29 cellular contexts compared by ENCODE assay signal in genomic region chr13:62377838-62378237, GRCh38.
DNase-seq lines count a peak whose midpoint lies in the region; ATAC-seq and TF ChIP-seq lines count a peak whose summit lies in the region.
"Had no signal": no experiment of that assay in that cellular context is flagged by ENCODE, and none has a peak within 500 bp of the region (broad histone marks: within the 10 kb centered on the region; RNA-seq: fewer than 3 reads in every experiment).

No MANE protein-coding gene starts in this region.

- no peak for TF ChIP-seq CTCF in neural cell (IDR thresholded peaks at IDR 0.05; ENCODE audit: poor library complexity, severe bottlenecking)

- no peak overlapping the region for H3K9ac ChIP-seq in Karpas-422 (ENCODE audit: low read length)
- no peak overlapping the region for H3K9ac ChIP-seq in neural cell (ENCODE audit: low read length)
- H3K9ac ChIP-seq: BLaER1; BLaER1 treated with 17β-estradiol and CSF1 and Interleukin-3, amounts not matched to agents 10 nM and 100 nM had no signal

- H3K27me3 ChIP-seq in Karpas-422 (ENCODE audit: low read length), result no peaks in the 10 kb centered on the region
- no peaks in the 10 kb centered on the region for H3K27me3 ChIP-seq in neural cell (ENCODE audit: insufficient read depth, low read depth, low read length)
- H3K27me3 ChIP-seq: BE2C; BLaER1; BLaER1 treated with 17β-estradiol and CSF1 and Interleukin-3, amounts not matched to agents 10 nM and 100 nM had no signal

- H3K4me3 ChIP-seq in Karpas-422 (ENCODE audit: low read length) (no peak overlapping the region), neural cell (ENCODE audit: low read length) (no peak overlapping the region)
- H3K4me3 ChIP-seq: A549; BLaER1; BLaER1 treated with 17β-estradiol and CSF1 and Interleukin-3, amounts not matched to agents 10 nM and 100 nM had no signal

- peak; percentile 89 for TF ChIP-seq EP300 in neural cell (conservative IDR thresholded peaks at IDR 0.05; ENCODE audit: poor library complexity, severe bottlenecking)

- DNase-seq in Karpas-422 (no peak), activated gamma-delta T cell (lab: John Stamatoyannopoulos, UW) (no peak)
- DNase-seq: 8988T; ACHN; AML-193; BE2C; C1 segment of cervical spinal cord; Caco-2; Calu3; CD4-positive, alpha-beta memory T cell; CD4-positive, alpha-beta T cell; CD4-positive, CD25-positive, alpha-beta regulatory T cell; CD8-positive, alpha-beta memory T cell; CD8-positive, alpha-beta T cell; COR-L47; DMS 273 treated with DMSO at 0.1 percent for 48 hours; DMS153; DMS53; DMS79; DMS79 treated with DMSO at 0.1 percent for 48 hours; DND-41; EL had no signal

- no peaks in the 10 kb centered on the region for H3K79me2 ChIP-seq in Karpas-422 (ENCODE audit: low read length)
- H3K79me2 ChIP-seq in neural cell (replicated peaks; ENCODE audit: insufficient read depth, low read length), result no peaks in the 10 kb centered on the region

- H2AFZ ChIP-seq in Karpas-422 (ENCODE audit: low read length), result peak overlapping the region; percentile 34; the same call in 1 of the 2 replicates
- H2AFZ ChIP-seq in neural cell (ENCODE audit: low read depth, low read length), result no peak overlapping the region

- no peak for ATAC-seq in GM18907 (IDR thresholded peaks at IDR 0.05; ENCODE audit: unreplicated experiment)
- ATAC-seq: A549; CD8-positive, alpha-beta T cell had no signal

- no peaks in the 10 kb centered on the region for H3F3A ChIP-seq in neural cell (ENCODE audit: insufficient read depth, low read length, poor library complexity, severe bottlenecking)

- H3K9me2 ChIP-seq in Karpas-422 (replicated peaks; ENCODE audit: insufficient read depth, low read length) (no peaks in the 10 kb centered on the region), neural cell (ENCODE audit: insufficient read depth, low read length) (no peaks in the 10 kb centered on the region)

- H3K4me2 ChIP-seq in Karpas-422 (ENCODE audit: low read depth, low read length, poor library complexity, severe bottlenecking) (no peak overlapping the region), neural cell (ENCODE audit: low read length) (peak overlapping the region; percentile 0)
- H3K4me2 ChIP-seq: A549; BLaER1; BLaER1 treated with 17β-estradiol and CSF1 and Interleukin-3, amounts not matched to agents 10 nM and 100 nM had no signal

- TF ChIP-seq RAD21 in neural cell (conservative IDR thresholded peaks at IDR 0.05), result no peak

- H3K27ac ChIP-seq in Karpas-422 (ENCODE audit: low read length) (no peak overlapping the region), neural cell (ENCODE audit: low read length) (peak overlapping the region; percentile 38)
- H3K27ac ChIP-seq: 22Rv1; A549; BLaER1; BLaER1 treated with 17β-estradiol and CSF1 and Interleukin-3, amounts not matched to agents 10 nM and 100 nM; C4-2B had no signal

- H3K36me3 ChIP-seq in Karpas-422 (ENCODE audit: insufficient read depth, low read length), result no peaks in the 10 kb centered on the region
- H3K36me3 ChIP-seq in neural cell (ENCODE audit: insufficient read depth, low read length), result no peaks in the 10 kb centered on the region
- H3K36me3 ChIP-seq: BE2C; BLaER1; BLaER1 treated with 17β-estradiol and CSF1 and Interleukin-3, amounts not matched to agents 10 nM and 100 nM had no signal

- peaks cover 6% of the 10 kb centered on the region; the same call in 1 of the 2 replicates for H3K4me1 ChIP-seq in Karpas-422 (ENCODE audit: low read length)
- H3K4me1 ChIP-seq: A549; BE2C; BLaER1; BLaER1 treated with 17β-estradiol and CSF1 and Interleukin-3, amounts not matched to agents 10 nM and 100 nM; Caco-2 had no signal

- no peaks in the 10 kb centered on the region for H3K9me3 ChIP-seq in Karpas-422 (ENCODE audit: low read length)
- H3K9me3 ChIP-seq in neural cell (ENCODE audit: low read length), result no peaks in the 10 kb centered on the region
- H3K9me3 ChIP-seq: A549, BE2C, Caco-2 had no signal

- H4K20me1 ChIP-seq in Karpas-422 (ENCODE audit: insufficient read depth, low read depth, low read length) (no peaks in the 10 kb centered on the region), neural cell (ENCODE audit: insufficient read depth) (no peaks in the 10 kb centered on the region)
- H4K20me1 ChIP-seq: BLaER1; BLaER1 treated with 17β-estradiol and CSF1 and Interleukin-3, amounts not matched to agents 10 nM and 100 nM had no signal

TF ChIP-seq in neural cell, 6 proteins besides CTCF, POLR2A, EP300 and RAD21:
- no peak for TF ChIP-seq TAF1 (IDR thresholded peaks at IDR 0.05; ENCODE audit: low read depth)
- no peak for TF ChIP-seq EZH2 (IDR thresholded peaks at IDR 0.05; ENCODE audit: borderline replicate concordance, insufficient read depth, low read length, poor library complexity, severe bottlenecking)
- TF ChIP-seq REST (IDR thresholded peaks at IDR 0.05; ENCODE audit: borderline replicate concordance), result peak; percentile 48
- no peak for TF ChIP-seq SMC3 (conservative IDR thresholded peaks at IDR 0.05; ENCODE audit: poor library complexity)
- TF ChIP-seq POLR2AphosphoS5 (IDR thresholded peaks at IDR 0.05), result peak; percentile 83
- no peak for TF ChIP-seq MXI1 (conservative IDR thresholded peaks at IDR 0.05; ENCODE audit: poor library complexity, severe bottlenecking)
